ENCODE assay signal across 8 cellular contexts in genomic region chr16:84738255-84739038, GRCh38. TPM values are rescaled to one million over a fixed set of nuclear protein-coding genes. Genes with fewer than 3 reads are reported as not detected.
A peak's percentile ranks its signal among the peaks of the same experiment; 100 is the strongest.
DNase-seq lines count a peak whose midpoint lies in the region; ATAC-seq and TF ChIP-seq lines count a peak whose summit lies in the region.

No MANE protein-coding gene starts in this region.

- peak overlapping the region in 6 of 10 donors; percentile 6 to 76 (median 38) for H3K4me3 Mint-ChIP-seq in naive thymus-derived CD4-positive, alpha-beta T cell
- peak overlapping the region; percentile 12 for H3K4me3 Mint-ChIP-seq in stimulated activated memory B cell treated with anti-CD40 and anti-IgM and Interleukin-4, amounts not matched to agents 10 μg/mL and 1 μg/mL and 100 μg/mL, for 72 hours

- H3K27me3 ChIP-seq in BE2C = no peaks in the 10 kb centered on the region
- no peaks in the 10 kb centered on the region for H3K27me3 ChIP-seq in naive thymus-derived CD4-positive, alpha-beta T cell (ENCODE audit: control insufficient read depth in 2 of 2, insufficient read depth in 2 of 2, low read length in 2 of 2)

- peak overlapping the region in 8 of 9 donors; percentile 21 to 81 (median 64) for H3K27ac Mint-ChIP-seq in naive thymus-derived CD4-positive, alpha-beta T cell
- H3K27ac Mint-ChIP-seq in stimulated activated memory B cell treated with anti-CD40 and anti-IgM and Interleukin-4, amounts not matched to agents 10 μg/mL and 1 μg/mL and 100 μg/mL, for 72 hours = peak overlapping the region; percentile 40

- H3K9me3 ChIP-seq in BE2C = no peaks in the 10 kb centered on the region
- no peaks in the 10 kb centered on the region for H3K9me3 ChIP-seq in OCI-LY7 (ENCODE audit: low read length)
- H3K9me3 ChIP-seq in naive thymus-derived CD4-positive, alpha-beta T cell (ENCODE audit: control insufficient read depth in 2 of 3, low read length in 3 of 3) = no peaks in the 10 kb centered on the region

- peak; percentile 82 for DNase-seq in BE2C
- peak; percentile 88 for DNase-seq in OCI-LY7 (ENCODE audit: low spot score)
- peak; percentile 60 for DNase-seq in activated T-cell treated with anti-CD3 and anti-CD28 coated beads for 48 hours (ENCODE audit: low read depth)
- peak; percentile 49 to 77 (median 72) for DNase-seq in naive thymus-derived CD4-positive, alpha-beta T cell

- H3K36me3 Mint-ChIP-seq in naive thymus-derived CD4-positive, alpha-beta T cell = peaks cover 0 to 4% (median 0%) of the 10 kb centered on the region in 5 donors
- H3K36me3 Mint-ChIP-seq in stimulated activated memory B cell treated with anti-CD40 and anti-IgM and Interleukin-4, amounts not matched to agents 10 μg/mL and 1 μg/mL and 100 μg/mL, for 72 hours = peaks cover 35% of the 10 kb centered on the region

- H3K4me2 ChIP-seq in OCI-LY7 (ENCODE audit: low read length) = peak overlapping the region; percentile 43; the same call in 1 of the 2 replicates

- H2AFZ ChIP-seq in OCI-LY7 (ENCODE audit: low read length) = no peak overlapping the region

- ATAC-seq in GM18907 (IDR thresholded peaks at IDR 0.05; ENCODE audit: unreplicated experiment) (peak; percentile 60), HG03571 (IDR thresholded peaks at IDR 0.05; ENCODE audit: unreplicated experiment) (peak; percentile 70), esophagus mucosa (peak; percentile 64)
- ATAC-seq in naive thymus-derived CD4-positive, alpha-beta T cell = peak; percentile 85
- peak; percentile 84 for ATAC-seq in stimulated activated memory B cell treated with anti-CD40 and anti-IgM and Interleukin-4, amounts not matched to agents 10 μg/mL and 1 μg/mL and 100 μg/mL, for 72 hours

- no TSS peak for BruUV-seq in OCI-LY7 (replicated peaks; lab: Mats Ljungman, UMichigan)

- H3K4me3 ChIP-seq in BE2C (ENCODE audit: low read depth, low read length) (no peak overlapping the region; the same call in 1 of the 2 replicates), OCI-LY7 (ENCODE audit: low read depth, low read length, poor library complexity, severe bottlenecking) (no peak overlapping the region)
- no peak overlapping the region for H3K4me3 ChIP-seq in naive thymus-derived CD4-positive, alpha-beta T cell (ENCODE audit: low read length)

- peaks cover 38 to 61% (median 55%) of the 10 kb centered on the region in 7 donors for H3K4me1 Mint-ChIP-seq in naive thymus-derived CD4-positive, alpha-beta T cell
- H3K4me1 Mint-ChIP-seq in stimulated activated memory B cell treated with anti-CD40 and anti-IgM and Interleukin-4, amounts not matched to agents 10 μg/mL and 1 μg/mL and 100 μg/mL, for 72 hours = peaks cover 41% of the 10 kb centered on the region

- intact Hi-C loops in OCI-LY7 (cut with micrococcal nuclease; ENCODE audit: unreplicated experiment) = loop anchor here (1.0 to 5.0 kb wide), 3 partner anchors 66 to 234 kb away; no protein-coding TSS in a partner anchor
- intact Hi-C loops in naive thymus-derived CD4-positive, alpha-beta T cell (cut with micrococcal nuclease) = loop anchor here (1.0 kb wide), 9 partner anchors 12 to 461 kb away; no protein-coding TSS in a partner anchor

- CTCF ChIA-PET in OCI-LY7 (lab: Charles Lee; ENCODE audit: unreplicated experiment) = interaction anchor here (0.6 to 1.6 kb wide), 10 partner anchors 8 to 654 kb away, joined by 3 to 7 read pairs (median 4); no protein-coding TSS in a partner anchor
- CTCF ChIA-PET in naive thymus-derived CD4-positive, alpha-beta T cell (lab: Charles Lee) = interaction anchor here (0.7 to 3.5 kb wide), 24 partner anchors 8 to 348 kb away, joined by 3 to 56 read pairs (median 5); no protein-coding TSS in a partner anchor

- H3K27ac ChIP-seq in OCI-LY7 (ENCODE audit: low read depth, low read length, poor library complexity, severe bottlenecking) = no peak overlapping the region
- H3K27ac ChIP-seq in naive thymus-derived CD4-positive, alpha-beta T cell (ENCODE audit: low read depth, low read length) = no peak overlapping the region

- H3K36me3 ChIP-seq in BE2C (peaks cover 24% of the 10 kb centered on the region), OCI-LY7 (ENCODE audit: insufficient read depth, low read length) (peaks cover 78% of the 10 kb centered on the region)
- H3K36me3 ChIP-seq in naive thymus-derived CD4-positive, alpha-beta T cell (ENCODE audit: control insufficient read depth in 2 of 3, insufficient read depth in 3 of 3, low read length in 3 of 3) = peaks cover 0 to 21% (median 4%) of the 10 kb centered on the region in 3 experiments

- H3K9me2 ChIP-seq in OCI-LY7 (ENCODE audit: insufficient read depth, low read length) = no peaks in the 10 kb centered on the region

- H3K9me3 Mint-ChIP-seq in naive thymus-derived CD4-positive, alpha-beta T cell = no peaks in the 10 kb centered on the region
- H3K9me3 Mint-ChIP-seq in stimulated activated memory B cell treated with anti-CD40 and anti-IgM and Interleukin-4, amounts not matched to agents 10 μg/mL and 1 μg/mL and 100 μg/mL, for 72 hours = no peaks in the 10 kb centered on the region

- H3K27me3 Mint-ChIP-seq in naive thymus-derived CD4-positive, alpha-beta T cell = no peaks in the 10 kb centered on the region
- H3K27me3 Mint-ChIP-seq in stimulated activated memory B cell treated with anti-CD40 and anti-IgM and Interleukin-4, amounts not matched to agents 10 μg/mL and 1 μg/mL and 100 μg/mL, for 72 hours = no peaks in the 10 kb centered on the region

- POLR2A ChIA-PET in OCI-LY7 (lab: Charles Lee) = interaction anchor here (0.6 to 1.1 kb wide), 3 partner anchors 38 to 116 kb away, joined by 3 to 6 read pairs (median 4); no protein-coding TSS in a partner anchor
- POLR2A ChIA-PET in naive thymus-derived CD4-positive, alpha-beta T cell (lab: Charles Lee) = interaction anchor here (1.1 to 1.4 kb wide), 2 partner anchors 12 to 119 kb away, joined by 4 to 6 read pairs; no protein-coding TSS in a partner anchor

- peaks cover 21% of the 10 kb centered on the region for H3K4me1 ChIP-seq in BE2C
- peaks cover 22% of the 10 kb centered on the region for H3K4me1 ChIP-seq in OCI-LY7 (ENCODE audit: insufficient read depth, low read length, poor library complexity, severe bottlenecking)
- peaks cover 0 to 23% of the 10 kb centered on the region in 2 donors for H3K4me1 ChIP-seq in naive thymus-derived CD4-positive, alpha-beta T cell (ENCODE audit: control insufficient read depth in 2 of 2, insufficient read depth in 2 of 2, low read length in 2 of 2)

- peaks cover 62% of the 10 kb centered on the region for H3K79me2 ChIP-seq in OCI-LY7 (ENCODE audit: insufficient read depth, low read depth, low read length)

- TF ChIP-seq CTCF in BE2C (IDR thresholded peaks at IDR 0.05; ENCODE audit: low read depth, low read length) (peak; percentile 92), OCI-LY7 (conservative IDR thresholded peaks at IDR 0.05; ENCODE audit: low read length) (peak; percentile 99)

- peaks cover 16% of the 10 kb centered on the region; the same call in 1 of the 2 replicates for H4K20me1 ChIP-seq in OCI-LY7 (ENCODE audit: insufficient read depth, low read length)

RNA-seq across cellular contexts. Expression of gene USP10, which starts 38.6 kb away (rescaled TPM):
- 184 TPM for polyA plus RNA-seq in BE2C (2012; ENCODE audit: insufficient read depth, insufficient read length, low read depth)
- total RNA-seq in OCI-LY7 (2014; rRNA removed; shearing (Covaris generic)) = 65.9 and 69.8 TPM in 2 replicates
- total RNA-seq in OCI-LY7 (2022) = 134 and 135 TPM in 2 replicates
- total RNA-seq in esophagus mucosa = 63.0 TPM
- 100 to 1,000 TPM in 3 of 5 experiments, 10 to 100 TPM in 2; 88.4 to 113 (median 112) TPM for total RNA-seq in naive thymus-derived CD4-positive, alpha-beta T cell
- 100 to 1,000 TPM; 106 to 123 TPM for polyA plus RNA-seq in naive thymus-derived CD4-positive, alpha-beta T cell
